ENCODE assay signal across 20 cellular contexts in genomic region chr3:150945226-150945625, GRCh38. TPM values are rescaled to one million over a fixed set of nuclear protein-coding genes. Genes with fewer than 3 reads are reported as not detected.
A peak's percentile ranks its signal among the peaks of the same experiment; 100 is the strongest.
DNase-seq lines count a peak whose midpoint lies in the region; ATAC-seq and TF ChIP-seq lines count a peak whose summit lies in the region.
"Had no signal": no experiment of that assay in that cellular context is flagged by ENCODE, and none has a peak within 500 bp of the region (broad histone marks: within the 10 kb centered on the region; RNA-seq: fewer than 3 reads in every experiment).

No MANE protein-coding gene starts in this region.

- H3K9ac ChIP-seq in IMR-90 (ENCODE audit: low read depth, low read length), result no peak overlapping the region
- H3K9ac ChIP-seq in mammary epithelial cell (ENCODE audit: insufficient read depth, low read length), result no peak overlapping the region

- TF ChIP-seq RAD21 in IMR-90 (IDR thresholded peaks at IDR 0.05; ENCODE audit: low read length), result no peak

- BruUV-seq in IMR-90 (replicated peaks; lab: Mats Ljungman, UMichigan) (no TSS peak), mammary epithelial cell (replicated peaks; lab: Mats Ljungman, UMichigan) (no TSS peak)

- H4K20me1 ChIP-seq in IMR-90 (ENCODE audit: insufficient read depth, low read length), result no peaks in the 10 kb centered on the region
- no peaks in the 10 kb centered on the region for H4K20me1 ChIP-seq in mammary epithelial cell (ENCODE audit: insufficient read depth, low read length)

- no peak overlapping the region for H2AK5ac ChIP-seq in IMR-90 (ENCODE audit: low read depth, low read length)

- H2AFZ ChIP-seq in IMR-90 (replicated peaks; ENCODE audit: low read length, poor library complexity) (no peak overlapping the region), mammary epithelial cell (ENCODE audit: low read depth, low read length) (no peak overlapping the region)

- no peak for TF ChIP-seq POLR2A in IMR-90 (IDR thresholded peaks at IDR 0.05; ENCODE audit: low read depth, low read length)

- H2BK15ac ChIP-seq in IMR-90 (ENCODE audit: low read depth, low read length), result no peak overlapping the region

- H2AK9ac ChIP-seq in IMR-90 (replicated peaks; ENCODE audit: low read depth, low read length, poor library complexity), result no peak overlapping the region

- no peak overlapping the region for H4K8ac ChIP-seq in IMR-90 (ENCODE audit: low read depth in 2 of 2, low read length in 2 of 2)

- DNase-seq in AG08396 (ENCODE audit: low spot score), result peak; percentile 33
- DNase-seq in IMR-90, result peak; percentile 25
- peak; percentile 68 for DNase-seq in mammary epithelial cell
- peak; percentile 89 for DNase-seq in iris pigment epithelial cell (ENCODE audit: low read depth)
- DNase-seq in hepatic stellate cell (ENCODE audit: low spot score), result no peak
- DNase-seq: activated naive CD8-positive, alpha-beta T cell treated with anti-CD3 and anti-CD28 coated beads, Interleukin-2, amount 10 ng/mL, durations not matched to agents 7 days and 5 days; activated T-cell treated with anti-CD3 and anti-CD28 coated beads, Interleukin-2, amount 50 U/mL, for 1 hour; NCI-H1092; NCI-H2171 treated with DMSO at 0.1 percent for 48 hours; nephron progenitor cell; SJCRH30; stimulated activated CD4-positive, alpha-beta T cell treated with anti-CD3 and anti-CD28 coated beads, Interleukin-2, amount 100 ng/mL, for 24 hours; thyroid gland had no signal

- no peak overlapping the region for H4K5ac ChIP-seq in IMR-90 (ENCODE audit: low read depth, low read length)

- H3K9me1 ChIP-seq in IMR-90 (ENCODE audit: insufficient read depth, low read length), result no peaks in the 10 kb centered on the region

- H3K36me3 ChIP-seq in IMR-90 (ENCODE audit: control insufficient read depth, insufficient read depth, low read length), result no peaks in the 10 kb centered on the region
- H3K36me3 ChIP-seq in mammary epithelial cell (ENCODE audit: insufficient read depth, low read length), result no peaks in the 10 kb centered on the region
- H3K36me3 ChIP-seq: esophagus muscularis mucosa, SJCRH30, thyroid gland had no signal

- no peak overlapping the region for H3K18ac ChIP-seq in IMR-90 (ENCODE audit: low read depth, low read length)

- no peak overlapping the region for H4K91ac ChIP-seq in IMR-90 (ENCODE audit: insufficient read depth, low read depth, low read length)

- H3K23ac ChIP-seq in IMR-90 (ENCODE audit: low read depth, low read length), result no peak overlapping the region

- POLR2A ChIA-PET in IMR-90 (lab: Charles Lee; ENCODE audit: unreplicated experiment), result no interaction called here

- H2BK120ac ChIP-seq in IMR-90 (ENCODE audit: low read depth, low read length), result no peak overlapping the region

- no CpG with 5 or more reads among the region's 2 CpGs for WGBS in IMR-90 (ENCODE audit: extremely low coverage in 2 of 2, insufficient read length in 1 of 2), 2 experiments
- 18% methylated on average over 2 of the region's 2 CpGs for WGBS in mammary epithelial cell (ENCODE audit: low coverage, missing lambda C conversion rate)

- H3K4me3 ChIP-seq in IMR-90 (ENCODE audit: insufficient read depth, low read depth, low read length) (no peak overlapping the region), mammary epithelial cell (replicated peaks in 1 of 3; ENCODE audit: insufficient read depth in 1 of 3, low read depth in 2 of 3, low read length in 3 of 3) (no peak overlapping the region)
- H3K4me3 ChIP-seq: coronary artery, esophagus muscularis mucosa, lung, SJCRH30, thyroid gland had no signal

- TF ChIP-seq CTCF in IMR-90 (conservative IDR thresholded peaks at IDR 0.05; ENCODE audit: low read depth, low read length), result no peak
- no peak for TF ChIP-seq CTCF in mammary epithelial cell (conservative IDR thresholded peaks at IDR 0.05 in 1 of 2, IDR thresholded peaks at IDR 0.05 in 1 of 2; ENCODE audit: extremely low read depth in 1 of 2, insufficient read depth in 1 of 2, low read depth in 1 of 2, low read length in 2 of 2)

- no peak overlapping the region for H2BK5ac ChIP-seq in IMR-90 (ENCODE audit: low read depth, low read length, poor library complexity, severe bottlenecking)

- in situ Hi-C loops in IMR-90 (cut with MboI; ENCODE audit: low sequenced_read_pairs), result no loop called here
- in situ Hi-C loops in mammary epithelial cell (cut with MboI; ENCODE audit: low sequenced_read_pairs in 2 of 2), result no loop called here

- intact Hi-C loops in IMR-90 (cut with micrococcal nuclease) (no loop called here), mammary epithelial cell (cut with micrococcal nuclease) (no loop called here)

- H3K79me1 ChIP-seq in IMR-90 (ENCODE audit: low read depth in 1 of 2, low read length in 2 of 2), result no peaks in the 10 kb centered on the region

- no peak overlapping the region for H3K27ac ChIP-seq in IMR-90 (ENCODE audit: insufficient read depth, low read length)
- H3K27ac ChIP-seq in mammary epithelial cell (ENCODE audit: insufficient read depth, low read depth, low read length), result no peak overlapping the region
- H3K27ac ChIP-seq: coronary artery, esophagus muscularis mucosa, SJCRH30, thyroid gland had no signal

- dilution Hi-C loops in IMR-90 (cut with HindIII; ENCODE audit: low sequenced_read_pairs, unreplicated experiment) (no loop called here), mammary epithelial cell (cut with HindIII; ENCODE audit: low sequenced_read_pairs) (no loop called here)

- H3K9me3 ChIP-seq in IMR-90 (ENCODE audit: control insufficient read depth, insufficient read depth, low read length) (no peaks in the 10 kb centered on the region), mammary epithelial cell (replicated peaks; ENCODE audit: insufficient read depth, low read length) (no peaks in the 10 kb centered on the region)
- H3K9me3 ChIP-seq: esophagus muscularis mucosa, SJCRH30, thyroid gland had no signal

- no peak overlapping the region for H3K4ac ChIP-seq in IMR-90 (ENCODE audit: low read depth, low read length)

- CTCF ChIA-PET in IMR-90 (lab: Yijun Ruan, JAX) (no interaction called here), mammary epithelial cell (lab: Charles Lee; ENCODE audit: low non-redundant PET) (no interaction called here)

- no peaks in the 10 kb centered on the region for H3K79me2 ChIP-seq in mammary epithelial cell (ENCODE audit: insufficient read depth, low read length)

- H3K14ac ChIP-seq in IMR-90 (replicated peaks; ENCODE audit: low read depth, low read length), result no peak overlapping the region

- H3K4me2 ChIP-seq in IMR-90 (ENCODE audit: low read depth, low read length), result no peak overlapping the region
- no peak overlapping the region for H3K4me2 ChIP-seq in mammary epithelial cell (ENCODE audit: insufficient read depth, low read depth, low read length)

- H3K27me3 ChIP-seq in IMR-90 (ENCODE audit: control insufficient read depth, insufficient read depth, low read length) (peaks cover 3% of the 10 kb centered on the region; the same call in 1 of the 2 replicates), mammary epithelial cell (ENCODE audit: insufficient read depth, low read length) (peaks cover 22% of the 10 kb centered on the region)
- H3K27me3 ChIP-seq: SJCRH30, thyroid gland had no signal

- H3K56ac ChIP-seq in IMR-90 (ENCODE audit: extremely low read depth, insufficient read depth, low read length), result no peak overlapping the region

- no peak for ATAC-seq in IMR-90 (ENCODE audit: low read depth)
- no peak for ATAC-seq in HG03097 (IDR thresholded peaks at IDR 0.05; ENCODE audit: low FRiP score, unreplicated experiment)
- ATAC-seq in GM18861 (IDR thresholded peaks at IDR 0.05; ENCODE audit: unreplicated experiment), result no peak
- ATAC-seq in HG03521 (IDR thresholded peaks at IDR 0.05; ENCODE audit: unreplicated experiment), result no peak

- H3K4me1 ChIP-seq in IMR-90 (ENCODE audit: control insufficient read depth, insufficient read depth, low read length) (no peaks in the 10 kb centered on the region), mammary epithelial cell (ENCODE audit: insufficient read depth, low read length) (peaks cover 3% of the 10 kb centered on the region)
- H3K4me1 ChIP-seq: esophagus muscularis mucosa, SJCRH30, thyroid gland had no signal

- H2BK20ac ChIP-seq in IMR-90 (ENCODE audit: low read depth, low read length), result no peak overlapping the region

TF ChIP-seq in IMR-90, 13 proteins besides CTCF, POLR2A, EP300 and RAD21 (continues in another document):
- TF ChIP-seq RFX5 (IDR thresholded peaks at IDR 0.05; ENCODE audit: low read depth, low read length) (no peak), NFE2L2 (IDR thresholded peaks at IDR 0.05; ENCODE audit: low read depth, low read length) (no peak), BHLHE40 (IDR thresholded peaks at IDR 0.05; ENCODE audit: low read depth, low read length) (no peak), CEBPB (IDR thresholded peaks at IDR 0.05; ENCODE audit: low read depth, low read length) (no peak), MAFK (IDR thresholded peaks at IDR 0.05; ENCODE audit: low read depth, low read length) (no peak), MXI1 (IDR thresholded peaks at IDR 0.05; ENCODE audit: borderline replicate concordance, low read depth, low read length) (no peak), CHD1 (IDR thresholded peaks at IDR 0.05; ENCODE audit: low read depth, low read length) (no peak), SMC3 (IDR thresholded peaks at IDR 0.05; ENCODE audit: low read depth, low read length) (no peak), RCOR1 (IDR thresholded peaks at IDR 0.05; ENCODE audit: insufficient replicate concordance, low read length) (no peak)
- TF ChIP-seq, protein P1, sequence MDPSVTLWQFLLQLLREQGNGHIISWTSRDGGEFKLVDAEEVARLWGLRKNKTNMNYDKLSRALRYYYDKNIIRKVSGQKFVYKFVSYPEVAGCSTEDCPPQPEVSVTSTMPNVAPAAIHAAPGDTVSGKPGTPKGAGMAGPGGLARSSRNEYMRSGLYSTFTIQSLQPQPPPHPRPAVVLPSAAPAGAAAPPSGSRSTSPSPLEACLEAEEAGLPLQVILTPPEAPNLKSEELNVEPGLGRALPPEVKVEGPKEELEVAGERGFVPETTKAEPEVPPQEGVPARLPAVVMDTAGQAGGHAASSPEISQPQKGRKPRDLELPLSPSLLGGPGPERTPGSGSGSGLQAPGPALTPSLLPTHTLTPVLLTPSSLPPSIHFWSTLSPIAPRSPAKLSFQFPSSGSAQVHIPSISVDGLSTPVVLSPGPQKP (IDR thresholded peaks at IDR 0.05; ENCODE audit: borderline replicate concordance, low read depth, low read length), result no peak

RNA-seq across cellular contexts. Expression of gene CLRN1, which starts 27.3 kb away (rescaled TPM):
- not detected in 2 replicates for total RNA-seq in IMR-90 (2012; rRNA removed)
- polyA plus RNA-seq in IMR-90 (2012; rRNA removed), result not detected in 2 replicates
- polyA plus RNA-seq in IMR-90 (2012; cell fraction: cytosol; rRNA removed), result not detected in 2 replicates
- not detected in 2 replicates for polyA plus RNA-seq in IMR-90 (2012; cell fraction: nucleus; rRNA removed; ENCODE audit: low replicate concordance)
- not detected for total RNA-seq in mammary epithelial cell
- polyA plus RNA-seq in mammary epithelial cell, result not detected
- not detected for polyA minus RNA-seq in mammary epithelial cell
- total RNA-seq: activated naive CD8-positive, alpha-beta T cell treated with anti-CD3 and anti-CD28 coated beads, Interleukin-2, amount 10 ng/mL, durations not matched to agents 7 days and 5 days; esophagus muscularis mucosa; lung; SJCRH30; thyroid gland had no signal
- polyA plus RNA-seq: IgD-negative memory B cell, lung had no signal

RNA-seq across cellular contexts. Expression of gene MINDY4B, which starts 40.0 kb away (rescaled TPM):
- total RNA-seq in IMR-90 (2012; rRNA removed), result not detected in 2 replicates
- polyA plus RNA-seq in IMR-90 (2012; rRNA removed), result not detected in 2 replicates
- polyA plus RNA-seq in IMR-90 (2012; cell fraction: cytosol; rRNA removed), result not detected in 2 replicates
- polyA plus RNA-seq in IMR-90 (2012; cell fraction: nucleus; rRNA removed; ENCODE audit: low replicate concordance), result not detected in 2 replicates
- not detected for total RNA-seq in mammary epithelial cell
- polyA plus RNA-seq in mammary epithelial cell, result not detected
- polyA minus RNA-seq in mammary epithelial cell, result not detected
- total RNA-seq: activated naive CD8-positive, alpha-beta T cell treated with anti-CD3 and anti-CD28 coated beads, Interleukin-2, amount 10 ng/mL, durations not matched to agents 7 days and 5 days; esophagus muscularis mucosa; lung; SJCRH30; thyroid gland had no signal
- polyA plus RNA-seq: IgD-negative memory B cell, lung had no signal
